In genomic region chr9:23850242-23851023, GRCh38 we compare ENCODE assay signal across 9 cellular contexts. TPM values are rescaled to one million over a fixed set of nuclear protein-coding genes. Genes with fewer than 3 reads are reported as not detected.
DNase-seq lines count a peak whose midpoint lies in the region; ATAC-seq and TF ChIP-seq lines count a peak whose summit lies in the region.
"Had no signal": no experiment of that assay in that cellular context is flagged by ENCODE, and none has a peak within 500 bp of the region (broad histone marks: within the 10 kb centered on the region; RNA-seq: fewer than 3 reads in every experiment).

No MANE protein-coding gene starts in this region.

- peak overlapping the region; percentile 94 for H3K4me3 Mint-ChIP-seq in nephron progenitor cell
- peak overlapping the region in 1 of 2 donors; percentile 72 for H3K4me3 Mint-ChIP-seq in CD14-positive monocyte

- TF ChIP-seq CTCF in BE2C (IDR thresholded peaks at IDR 0.05; ENCODE audit: low read depth, low read length) (no peak), nephron progenitor cell (IDR thresholded peaks at IDR 0.05) (no peak), CD14-positive monocyte (IDR thresholded peaks at IDR 0.05) (no peak)

- H3K9me3 ChIP-seq in BE2C (no peaks in the 10 kb centered on the region), ectodermal cell (ENCODE audit: control insufficient read depth, low read length) (no peaks in the 10 kb centered on the region)

- no peaks in the 10 kb centered on the region for H3K4me1 ChIP-seq in BE2C
- H3K4me1 ChIP-seq in ectodermal cell (ENCODE audit: control insufficient read depth, insufficient read depth, low read length) = peaks cover 15% of the 10 kb centered on the region

- TF ChIP-seq POLR2A in GM18505 (IDR thresholded peaks at IDR 0.05; ENCODE audit: borderline replicate concordance, extremely low read depth, insufficient read depth, insufficient read length) = no peak

- WGBS in ectodermal cell, 2 experiments = 0% methylated on average over 32 of the region's 33 CpGs

- ATAC-seq in GM18505 (IDR thresholded peaks at IDR 0.05; ENCODE audit: unreplicated experiment) = no peak

- H3K4me3 ChIP-seq in BE2C (ENCODE audit: low read depth, low read length) (peak overlapping the region; percentile 58), ectodermal cell (ENCODE audit: insufficient read depth, low read depth, low read length) (peak overlapping the region; percentile 61)

- peaks cover 25% of the 10 kb centered on the region for H3K4me1 Mint-ChIP-seq in nephron progenitor cell
- H3K4me1 Mint-ChIP-seq in CD14-positive monocyte = no peaks in the 10 kb centered on the region

- H3K27me3 ChIP-seq in BE2C (peaks cover 36% of the 10 kb centered on the region), ectodermal cell (ENCODE audit: control insufficient read depth, insufficient read depth, low read length, poor library complexity, severe bottlenecking) (peaks cover 6% of the 10 kb centered on the region)

- H3K36me3 ChIP-seq in BE2C (no peaks in the 10 kb centered on the region), ectodermal cell (ENCODE audit: control insufficient read depth, insufficient read depth, low read length) (no peaks in the 10 kb centered on the region)

- H3K9me3 Mint-ChIP-seq in nephron progenitor cell (no peaks in the 10 kb centered on the region), CD14-positive monocyte (peaks cover 7 to 23% (median 13%) of the 10 kb centered on the region in 7 donors)

- H3K27ac Mint-ChIP-seq in nephron progenitor cell = peak overlapping the region; percentile 20
- H3K27ac Mint-ChIP-seq in CD14-positive monocyte = peak overlapping the region in 1 of 7 donors; percentile 59

- DNase-seq in BE2C = peak; percentile 22
- peak; percentile 45 for DNase-seq in NCI-H1105 treated with DMSO at 0.1 percent for 48 hours (lab: John Stamatoyannopoulos, UW)
- peak; percentile 56 for DNase-seq in nephron progenitor cell
- no peak for DNase-seq in HUDEP-2 (lab: John Stamatoyannopoulos, UW; ENCODE audit: unreplicated experiment in 76 of 76)
- no peak for DNase-seq in CD14-positive monocyte (ENCODE audit: low spot score)
- no peak for DNase-seq in SW 1271 (lab: John Stamatoyannopoulos, UW)
- DNase-seq: activated CD4-positive, alpha-beta T cell treated with anti-CD3 and anti-CD28 coated beads for 4 hours had no signal

- H3K36me3 Mint-ChIP-seq in nephron progenitor cell (ENCODE audit: low read depth) (no peaks in the 10 kb centered on the region), CD14-positive monocyte (peaks cover 0 to 4% of the 10 kb centered on the region in 2 donors)

- intact Hi-C loops in CD14-positive monocyte (cut with micrococcal nuclease) = loop anchor here in 1 of 2 donors (10.0 kb wide), 1 partner anchor 56 kb away; no protein-coding TSS in a partner anchor

- peak overlapping the region; percentile 86 for H3K27ac ChIP-seq in ectodermal cell (ENCODE audit: insufficient read depth, low read depth, low read length, poor library complexity, severe bottlenecking)

- H3K27me3 Mint-ChIP-seq in nephron progenitor cell (ENCODE audit: low read depth, poor library complexity) (peaks cover 23% of the 10 kb centered on the region), CD14-positive monocyte (ENCODE audit: low read depth in 3 of 3) (peaks cover 25 to 34% (median 25%) of the 10 kb centered on the region in 3 donors)

RNA-seq across cellular contexts. Expression of gene ELAVL2, which starts 24.4 kb away (rescaled TPM):
- polyA plus RNA-seq in BE2C (2012; ENCODE audit: insufficient read depth, insufficient read length, low read depth) = 5.3 TPM
- 11.1 TPM for polyA plus RNA-seq in ectodermal cell (2013, experiment 1 of 4)
- polyA plus RNA-seq in ectodermal cell (2013, experiment 2 of 4) = 17.8 TPM
- 10.5 TPM for polyA plus RNA-seq in ectodermal cell (2013, experiment 3 of 4)
- polyA plus RNA-seq in ectodermal cell (2013, experiment 4 of 4) = 11.9 TPM
- polyA plus RNA-seq in CD14-positive monocyte = not detected

Comparison
In these comparisons a context has a peak if more than half of its experiments do, and no peak if none do; other contexts are left out.
1. DNase-seq: peak in BE2C (single experiment), NCI-H1105 treated with DMSO at 0.1 percent for 48 hours (single experiment) and nephron progenitor cell (single experiment); none in HUDEP-2 (0 of 76), CD14-positive monocyte (single experiment) and SW 1271 (0 of 2).